11 cellular contexts compared by ENCODE assay signal in genomic region chr6:149450679-149451360, GRCh38. TPM values are rescaled to one million over a fixed set of nuclear protein-coding genes. Genes with fewer than 3 reads are reported as not detected.
A peak's percentile ranks its signal among the peaks of the same experiment; 100 is the strongest.
DNase-seq lines count a peak whose midpoint lies in the region; ATAC-seq and TF ChIP-seq lines count a peak whose summit lies in the region.
"Had no signal": no experiment of that assay in that cellular context is flagged by ENCODE, and none has a peak within 500 bp of the region (broad histone marks: within the 10 kb centered on the region; RNA-seq: fewer than 3 reads in every experiment).

No MANE protein-coding gene starts in this region.

- H3K4me1 ChIP-seq in left ventricle myocardium inferior = peaks cover 57% of the 10 kb centered on the region

- no peaks in the 10 kb centered on the region for H3K9me3 Mint-ChIP-seq in WTC11
- H3K9me3 Mint-ChIP-seq: memory B cell had no signal

- intact Hi-C loops in left ventricle myocardium inferior (cut with micrococcal nuclease) = loop anchor here (5.0 kb wide), 1 partner anchor 66 kb away; no protein-coding TSS in a partner anchor
- intact Hi-C loops in posterior cingulate gyrus (cut with DNase I) = no loop called here

- no peaks in the 10 kb centered on the region for H3K36me3 ChIP-seq in left ventricle myocardium inferior

- ATAC-seq in WTC11 = peak; percentile 40
- ATAC-seq in HG02973 (IDR thresholded peaks at IDR 0.05; ENCODE audit: unreplicated experiment) = no peak
- ATAC-seq in GM21619 (IDR thresholded peaks at IDR 0.05; ENCODE audit: unreplicated experiment) = no peak
- no peak for ATAC-seq in GM18867 (IDR thresholded peaks at IDR 0.05; ENCODE audit: unreplicated experiment)

- peak overlapping the region; percentile 69 for H3K4me3 ChIP-seq in left ventricle myocardium inferior

- H3K27ac Mint-ChIP-seq in WTC11 = no peak overlapping the region
- H3K27ac Mint-ChIP-seq: memory B cell had no signal

- no peaks in the 10 kb centered on the region for H3K4me1 Mint-ChIP-seq in WTC11

- no peaks in the 10 kb centered on the region for H3K36me3 Mint-ChIP-seq in WTC11

- H3K27ac ChIP-seq in left ventricle myocardium inferior (replicated peaks) = peak overlapping the region; percentile 6
- H3K27ac ChIP-seq: KMS-11 had no signal

- H3K27me3 Mint-ChIP-seq in WTC11 (ENCODE audit: low read depth) = peaks cover 47% of the 10 kb centered on the region
- H3K27me3 Mint-ChIP-seq: memory B cell had no signal

- H3K9me3 ChIP-seq in left ventricle myocardium inferior (replicated peaks) = no peaks in the 10 kb centered on the region

- TF ChIP-seq CTCF in WTC11 (IDR thresholded peaks at IDR 0.05) (no peak), left ventricle myocardium inferior (IDR thresholded peaks at IDR 0.05; ENCODE audit: borderline replicate concordance) (no peak), GM13977 (IDR thresholded peaks at IDR 0.05; ENCODE audit: extremely low read depth, insufficient read depth, missing control alignments) (no peak)

- POLR2A ChIA-PET in WTC11 (lab: Charles Lee) = interaction anchor here (0.6 kb wide), 1 partner anchor 50 kb away, joined by 3 read pairs; no protein-coding TSS in a partner anchor

- CTCF ChIA-PET in WTC11 (lab: Charles Lee) = interaction anchor here (1.2 to 2.0 kb wide), 2 partner anchors 19 to 261 kb away, joined by 3 to 9 read pairs; no protein-coding TSS in a partner anchor

- DNase-seq in C1 segment of cervical spinal cord (lab: John Stamatoyannopoulos, UW) (peak in 8 of 14 donors; percentile 9 to 57 (median 20)), WTC11 (ENCODE audit: low spot score) (peak; percentile 54), left ventricle myocardium inferior (peak; percentile 38), posterior cingulate gyrus (peak in 9 of 10 donors; percentile 32 to 94 (median 63)), GM13977 (ENCODE audit: low spot score) (no peak)
- DNase-seq: activated CD4-positive, alpha-beta T cell treated with anti-CD3 and anti-CD28 coated beads for 1 hour had no signal

- in situ Hi-C loops in GM13977 (cut with MboI; ENCODE audit: low pct_unique_long_range_greater_than_20kb, low sequenced_read_pairs, unreplicated experiment) = no loop called here

- H3K27me3 ChIP-seq in left ventricle myocardium inferior (ENCODE audit: low read depth) = peaks cover 54% of the 10 kb centered on the region

- H3K4me3 Mint-ChIP-seq in WTC11 = peak overlapping the region; percentile 65
- H3K4me3 Mint-ChIP-seq: memory B cell had no signal

TF ChIP-seq in WTC11, 78 proteins besides CTCF, POLR2A, EP300 and RAD21 (continues in another document):
- TF ChIP-seq USF2 (CRISPR knock-in tag; IDR thresholded peaks at IDR 0.05) (peak; percentile 51; the same call in 1 of the 2 replicates), SMAD4 (CRISPR knock-in tag; IDR thresholded peaks at IDR 0.05) (no peak), TP53 (CRISPR knock-in tag; IDR thresholded peaks at IDR 0.05) (peak; percentile 25; the same call in 1 of the 2 replicates), FOXP4 (CRISPR knock-in tag; IDR thresholded peaks at IDR 0.05) (no peak), TEAD1 (CRISPR knock-in tag; IDR thresholded peaks at IDR 0.05) (0 out of 2 replicates have a peak, but pooled peaks have one; percentile 44), NFE2L1 (CRISPR knock-in tag; IDR thresholded peaks at IDR 0.05) (no peak), AR (CRISPR knock-in tag; IDR thresholded peaks at IDR 0.05) (no peak), HMGXB4 (CRISPR knock-in tag; IDR thresholded peaks at IDR 0.05) (peak; percentile 71; the same call in 1 of the 2 replicates), ZNF423 (CRISPR knock-in tag; IDR thresholded peaks at IDR 0.05) (peak; percentile 76; the same call in 1 of the 2 replicates), FOXK1 (CRISPR knock-in tag; IDR thresholded peaks at IDR 0.05) (0 out of 2 replicates have a peak, but pooled peaks have one; percentile 22), AFF4 (CRISPR knock-in tag; IDR thresholded peaks at IDR 0.05; ENCODE audit: borderline replicate concordance) (no peak), MYBL2 (CRISPR knock-in tag; IDR thresholded peaks at IDR 0.05) (no peak)

RNA-seq across cellular contexts. Expression of gene ZC3H12D, which starts 34.0 kb away (rescaled TPM):
- total RNA-seq in WTC11 (2021) = 0.13 to 0.21 TPM (median 0.14 TPM) in 3 replicates
- 0.25 TPM for total RNA-seq in left ventricle myocardium inferior

RNA-seq across cellular contexts. Expression of gene SUMO4, which starts 50.8 kb away (rescaled TPM):
- 0.55 to 1.2 TPM (median 0.73 TPM) in 3 replicates for total RNA-seq in WTC11 (2021)
- total RNA-seq in left ventricle myocardium inferior = 0.27 TPM
